1 cellular context compared by ENCODE assay signal in the genomic region with DNA sequence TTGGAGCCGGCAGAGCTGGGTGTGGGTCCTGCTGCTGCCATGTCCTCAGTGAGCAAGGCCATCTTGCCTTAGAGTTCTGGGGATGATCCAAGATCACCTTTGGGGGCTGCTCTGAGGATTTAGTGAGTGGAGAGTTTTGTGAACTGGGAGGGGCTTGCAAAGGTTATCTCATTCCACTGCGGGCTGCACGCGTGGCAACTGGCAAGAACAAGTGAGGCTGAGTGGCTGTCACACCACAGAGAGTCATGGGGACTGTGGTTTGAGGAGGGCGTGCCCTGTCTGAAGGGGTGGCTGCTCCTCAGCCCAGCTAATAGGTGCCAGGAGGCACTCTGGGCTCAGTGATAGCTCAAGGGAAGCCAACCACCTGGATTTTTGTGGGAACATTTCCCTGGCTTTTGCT.
TF ChIP-seq lines count a peak whose summit lies in the region.

No MANE protein-coding gene starts in this region.

TF ChIP-seq in GM12878, 131 proteins besides CTCF, POLR2A, EP300 and RAD21:
- no peak for TF ChIP-seq ZNF217 (IDR thresholded peaks at IDR 0.05)
- no peak for TF ChIP-seq SIX5 (IDR thresholded peaks at IDR 0.05; ENCODE audit: low read depth, low read length, severe bottlenecking)
- TF ChIP-seq HCFC1 (IDR thresholded peaks at IDR 0.05; ENCODE audit: low read length) = no peak
- TF ChIP-seq, protein P1, sequence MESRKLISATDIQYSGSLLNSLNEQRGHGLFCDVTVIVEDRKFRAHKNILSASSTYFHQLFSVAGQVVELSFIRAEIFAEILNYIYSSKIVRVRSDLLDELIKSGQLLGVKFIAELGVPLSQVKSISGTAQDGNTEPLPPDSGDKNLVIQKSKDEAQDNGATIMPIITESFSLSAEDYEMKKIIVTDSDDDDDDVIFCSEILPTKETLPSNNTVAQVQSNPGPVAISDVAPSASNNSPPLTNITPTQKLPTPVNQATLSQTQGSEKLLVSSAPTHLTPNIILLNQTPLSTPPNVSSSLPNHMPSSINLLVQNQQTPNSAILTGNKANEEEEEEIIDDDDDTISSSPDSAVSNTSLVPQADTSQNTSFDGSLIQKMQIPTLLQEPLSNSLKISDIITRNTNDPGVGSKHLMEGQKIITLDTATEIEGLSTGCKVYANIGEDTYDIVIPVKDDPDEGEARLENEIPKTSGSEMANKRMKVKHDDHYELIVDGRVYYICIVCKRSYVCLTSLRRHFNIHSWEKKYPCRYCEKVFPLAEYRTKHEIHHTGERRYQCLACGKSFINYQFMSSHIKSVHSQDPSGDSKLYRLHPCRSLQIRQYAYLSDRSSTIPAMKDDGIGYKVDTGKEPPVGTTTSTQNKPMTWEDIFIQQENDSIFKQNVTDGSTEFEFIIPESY (IDR thresholded peaks at IDR 0.05) = no peak
- no peak for TF ChIP-seq NR2C2 (IDR thresholded peaks at IDR 0.05; ENCODE audit: borderline replicate concordance, control insufficient read depth, insufficient read length, low read depth)
- no peak for TF ChIP-seq SMAD1 (IDR thresholded peaks at IDR 0.05; ENCODE audit: low read depth, partially characterized antibody)
- no peak for TF ChIP-seq EGR1 (IDR thresholded peaks at IDR 0.05; ENCODE audit: borderline replicate concordance in 1 of 2, low read depth in 2 of 2, low read length in 2 of 2)
- no peak for TF ChIP-seq ETV6 (conservative IDR thresholded peaks at IDR 0.05 in 1 of 2, IDR thresholded peaks at IDR 0.05 in 1 of 2; ENCODE audit: borderline replicate concordance in 1 of 2, low read depth in 1 of 2)
- no peak for TF ChIP-seq ZZZ3 (IDR thresholded peaks at IDR 0.05; ENCODE audit: control insufficient read depth, insufficient read length, low read depth)
- TF ChIP-seq POLR2AphosphoS5 (IDR thresholded peaks at IDR 0.05; ENCODE audit: low read length) = no peak
- no peak for TF ChIP-seq CREM (IDR thresholded peaks at IDR 0.05; ENCODE audit: low read depth)
- no peak for TF ChIP-seq STAT1 (conservative IDR thresholded peaks at IDR 0.05)
- no peak for TF ChIP-seq FOXM1 (IDR thresholded peaks at IDR 0.05; ENCODE audit: low read depth, low read length)
- no peak for TF ChIP-seq NR2F1 (conservative IDR thresholded peaks at IDR 0.05)
- TF ChIP-seq GATAD2B (conservative IDR thresholded peaks at IDR 0.05; ENCODE audit: low read depth) = no peak
- TF ChIP-seq JUND (IDR thresholded peaks at IDR 0.05; ENCODE audit: low read depth, low read length) = no peak
- TF ChIP-seq BRCA1 (IDR thresholded peaks at IDR 0.05; ENCODE audit: low read depth, low read length) = no peak
- TF ChIP-seq DPF2 (IDR thresholded peaks at IDR 0.05) = no peak
- TF ChIP-seq ESRRA (IDR thresholded peaks at IDR 0.05; ENCODE audit: low read length) = no peak
- no peak for TF ChIP-seq RB1 (IDR thresholded peaks at IDR 0.05; ENCODE audit: borderline replicate concordance)
